In genomic region chr17:82775033-82775823, GRCh38 we compare ENCODE assay signal across 9 cellular contexts. TPM values are rescaled to one million over a fixed set of nuclear protein-coding genes. Genes with fewer than 3 reads are reported as not detected.
DNase-seq lines count a peak whose midpoint lies in the region; ATAC-seq and TF ChIP-seq lines count a peak whose summit lies in the region.
"Had no signal": no experiment of that assay in that cellular context is flagged by ENCODE, and none has a peak within 500 bp of the region (broad histone marks: within the 10 kb centered on the region; RNA-seq: fewer than 3 reads in every experiment).

No MANE protein-coding gene starts in this region.

- no peak overlapping the region for H3K4me2 ChIP-seq in mesendoderm (ENCODE audit: low read length)

- POLR2A ChIA-PET in CD8-positive, alpha-beta T cell (lab: Charles Lee), result interaction anchor here (0.5 kb wide), 1 partner anchor 167 kb away, joined by 4 read pairs; no protein-coding TSS in a partner anchor

- intact Hi-C loops in CD8-positive, alpha-beta T cell (cut with DNase I, micrococcal nuclease), result loop anchor here (2.0 to 5.0 kb wide), 2 partner anchors 106 to 423 kb away; no protein-coding TSS in a partner anchor

- no peak overlapping the region for H2BK5ac ChIP-seq in mesendoderm (ENCODE audit: low read length)

- no peaks in the 10 kb centered on the region for H3K9me3 ChIP-seq in CD8-positive, alpha-beta T cell (ENCODE audit: low read length)
- H3K9me3 ChIP-seq in subcutaneous abdominal adipose tissue (ENCODE audit: control insufficient read depth in 5 of 5, low read length in 5 of 5), result no peaks in the 10 kb centered on the region

- H3K79me1 ChIP-seq in mesendoderm (ENCODE audit: low read length), result peaks cover 6% of the 10 kb centered on the region

- H3K4ac ChIP-seq in mesendoderm (ENCODE audit: low read depth, low read length), result no peak overlapping the region

- H3K18ac ChIP-seq in mesendoderm (ENCODE audit: low read length), result no peak overlapping the region

- CTCF ChIA-PET in CD8-positive, alpha-beta T cell (lab: Charles Lee), result interaction anchor here (0.7 to 2.7 kb wide), 12 partner anchors 10 to 427 kb away, joined by 3 to 12 read pairs (median 4); no protein-coding TSS in a partner anchor

- H3K36me3 ChIP-seq in CD8-positive, alpha-beta T cell (ENCODE audit: insufficient read depth, low read length), result peaks cover 7% of the 10 kb centered on the region
- peaks cover 2% of the 10 kb centered on the region for H3K36me3 ChIP-seq in mesendoderm (ENCODE audit: control insufficient read depth, insufficient read depth, low read length)
- H3K36me3 ChIP-seq in subcutaneous abdominal adipose tissue (ENCODE audit: control insufficient read depth in 5 of 5, insufficient read depth in 5 of 5, low read length in 5 of 5), result peaks cover 0 to 28% (median 18%) of the 10 kb centered on the region in 5 donors

- peaks cover 28% of the 10 kb centered on the region for H3K36me3 Mint-ChIP-seq in CD8-positive, alpha-beta T cell
- peaks cover 7% of the 10 kb centered on the region for H3K36me3 Mint-ChIP-seq in IgD-negative memory B cell

- peak in 6 of 7 experiments; percentile 17 to 67 (median 48) for DNase-seq in CD8-positive, alpha-beta T cell
- DNase-seq in effector CD4-positive, alpha-beta T cell, result peak; percentile 30
- DNase-seq in mesendoderm, result peak; percentile 70

- H2AK5ac ChIP-seq in mesendoderm (ENCODE audit: low read length), result no peak overlapping the region

- no peak overlapping the region for H4K8ac ChIP-seq in mesendoderm (ENCODE audit: low read depth, low read length)

- H3K4me1 ChIP-seq in CD8-positive, alpha-beta T cell (ENCODE audit: insufficient read depth, low read length), result peaks cover 19% of the 10 kb centered on the region
- H3K4me1 ChIP-seq in mesendoderm (ENCODE audit: control insufficient read depth, low read depth, low read length) (no peaks in the 10 kb centered on the region), subcutaneous abdominal adipose tissue (ENCODE audit: control insufficient read depth in 5 of 5, insufficient read depth in 5 of 5, low read length in 5 of 5) (peaks cover 0 to 14% (median 7%) of the 10 kb centered on the region in 5 donors)

- no peak overlapping the region for H2BK15ac ChIP-seq in mesendoderm (replicated peaks; ENCODE audit: low read depth)

- H3K9me3 Mint-ChIP-seq in CD8-positive, alpha-beta T cell, result no peaks in the 10 kb centered on the region
- H3K9me3 Mint-ChIP-seq in IgD-negative memory B cell, result no peaks in the 10 kb centered on the region

- peak overlapping the region; percentile 82 for H3K27ac Mint-ChIP-seq in CD8-positive, alpha-beta T cell
- H3K27ac Mint-ChIP-seq in IgD-negative memory B cell, result peak overlapping the region in 1 of 3 donors; percentile 79

- no peak overlapping the region for H3K4me3 ChIP-seq in CD8-positive, alpha-beta T cell (ENCODE audit: low read depth, low read length)
- H3K4me3 ChIP-seq in WI38 (ENCODE audit: low read depth, low read length), result no peak overlapping the region
- H3K4me3 ChIP-seq in mesendoderm (ENCODE audit: low read length), result no peak overlapping the region
- H3K4me3 ChIP-seq in subcutaneous abdominal adipose tissue (ENCODE audit: low read depth in 1 of 5, low read length in 5 of 5), result peak overlapping the region in 3 of 5 donors; percentile 5 to 34 (median 31)

- TF ChIP-seq CTCF in CD8-positive, alpha-beta T cell (IDR thresholded peaks at IDR 0.05), result peak; percentile 69
- peak; percentile 79 for TF ChIP-seq CTCF in WI38 (IDR thresholded peaks at IDR 0.05; ENCODE audit: low read depth, low read length)

- H2BK120ac ChIP-seq in mesendoderm (ENCODE audit: low read depth, low read length), result no peak overlapping the region

- peaks cover 28% of the 10 kb centered on the region for H3K4me1 Mint-ChIP-seq in CD8-positive, alpha-beta T cell (ENCODE audit: low read depth)
- H3K4me1 Mint-ChIP-seq in IgD-negative memory B cell, result peaks cover 9 to 23% (median 11%) of the 10 kb centered on the region in 3 donors

- peak overlapping the region; percentile 64 for H3K4me3 Mint-ChIP-seq in CD8-positive, alpha-beta T cell
- peak overlapping the region in 3 of 4 donors; percentile 61 to 84 (median 73) for H3K4me3 Mint-ChIP-seq in IgD-negative memory B cell

- no peaks in the 10 kb centered on the region for H3K27me3 Mint-ChIP-seq in CD8-positive, alpha-beta T cell (ENCODE audit: low read depth)
- no peaks in the 10 kb centered on the region for H3K27me3 Mint-ChIP-seq in IgD-negative memory B cell

- H3K23ac ChIP-seq in mesendoderm (ENCODE audit: low read length), result no peak overlapping the region

- H4K5ac ChIP-seq in mesendoderm (ENCODE audit: low read length), result no peak overlapping the region

- no peak overlapping the region for H3K27ac ChIP-seq in CD8-positive, alpha-beta T cell (ENCODE audit: low read depth, low read length)
- H3K27ac ChIP-seq in mesendoderm (ENCODE audit: low read depth, low read length) (no peak overlapping the region), subcutaneous abdominal adipose tissue (ENCODE audit: low read depth, low read length) (no peak overlapping the region)

- H3K79me2 ChIP-seq in mesendoderm (ENCODE audit: control insufficient read depth, insufficient read depth, low read length), result peaks cover 2% of the 10 kb centered on the region

- no peak overlapping the region for H3K9ac ChIP-seq in mesendoderm (ENCODE audit: low read length)
- H3K9ac ChIP-seq in subcutaneous abdominal adipose tissue (ENCODE audit: low read length in 5 of 5), result no peak overlapping the region

- H3K27me3 ChIP-seq in CD8-positive, alpha-beta T cell (ENCODE audit: insufficient read depth, low read length), result no peaks in the 10 kb centered on the region
- H3K27me3 ChIP-seq in mesendoderm (ENCODE audit: insufficient read depth, low read length, poor library complexity) (no peaks in the 10 kb centered on the region), subcutaneous abdominal adipose tissue (ENCODE audit: control insufficient read depth in 5 of 5, insufficient read depth in 4 of 5, low read length in 5 of 5) (no peaks in the 10 kb centered on the region)

- no CpG with 5 or more reads among the region's 32 CpGs for WGBS in mesendoderm (ENCODE audit: extremely low coverage, insufficient coverage, low lambda C conversion rate)

- H3K56ac ChIP-seq in mesendoderm (ENCODE audit: low read length), result no peak overlapping the region

- peak; percentile 89 for ATAC-seq in CD8-positive, alpha-beta T cell
- ATAC-seq in GM21367 (IDR thresholded peaks at IDR 0.05; ENCODE audit: unreplicated experiment) (no peak), HG03520 (IDR thresholded peaks at IDR 0.05; ENCODE audit: unreplicated experiment) (no peak)

RNA-seq across cellular contexts. Expression of gene TBCD, which starts 23.4 kb away (rescaled TPM):
- total RNA-seq in CD8-positive, alpha-beta T cell, result 10 to 100 TPM; 78.3 to 91.2 TPM
- polyA plus RNA-seq in IgD-negative memory B cell, result 19.4 TPM
- polyA plus RNA-seq in mesendoderm (2013, experiment 1 of 2), result 43.3 TPM
- 41.0 TPM for polyA plus RNA-seq in mesendoderm (2013, experiment 2 of 2)

RNA-seq across cellular contexts. Expression of gene FN3K, which starts 39.8 kb away (rescaled TPM):
- 1 to 10 TPM; 3.1 to 3.4 TPM for total RNA-seq in CD8-positive, alpha-beta T cell
- polyA plus RNA-seq in IgD-negative memory B cell, result not detected
- 2.5 TPM for polyA plus RNA-seq in mesendoderm (2013, experiment 1 of 2)
- 2.0 TPM for polyA plus RNA-seq in mesendoderm (2013, experiment 2 of 2)
- total RNA-seq: HT1080 had no signal

RNA-seq across cellular contexts. Expression of gene FN3KRP, which starts 58.7 kb away (rescaled TPM):
- 10 to 100 TPM; 29.3 to 30.9 TPM for total RNA-seq in CD8-positive, alpha-beta T cell
- polyA plus RNA-seq in IgD-negative memory B cell, result 16.7 TPM
- polyA plus RNA-seq in mesendoderm (2013, experiment 1 of 2), result 15.6 TPM
- polyA plus RNA-seq in mesendoderm (2013, experiment 2 of 2), result 15.8 TPM

Comparison
In these comparisons a context has a peak if more than half of its experiments do, and no peak if none do; other contexts are left out.
1. H3K4me3 ChIP-seq: peak in subcutaneous abdominal adipose tissue (3 of 5); none in CD8-positive, alpha-beta T cell (single experiment), WI38 (single experiment) and mesendoderm (single experiment).
2. Peak in every context shown above with its lines, with median percentiles within 50 percentile points of each other: DNase-seq.